Comparison of ENCODE assay signal across 24 cellular contexts in genomic region chr14:89242871-89243270, GRCh38.
DNase-seq lines count a peak whose midpoint lies in the region; ATAC-seq and TF ChIP-seq lines count a peak whose summit lies in the region.
"Had no signal": no experiment of that assay in that cellular context is flagged by ENCODE, and none has a peak within 500 bp of the region (broad histone marks: within the 10 kb centered on the region; RNA-seq: fewer than 3 reads in every experiment).

No MANE protein-coding gene starts in this region.

- ATAC-seq in GM21786 (IDR thresholded peaks at IDR 0.05; ENCODE audit: unreplicated experiment) = no peak
- no peak for ATAC-seq in GM21619 (IDR thresholded peaks at IDR 0.05; ENCODE audit: unreplicated experiment)
- ATAC-seq: gastroesophageal sphincter, K562, left colon had no signal

- H3K9me3 Mint-ChIP-seq in activated T-cell treated with anti-CD3 and anti-CD28 coated beads, Interleukin-2, amount 50 U/mL, for 24 hours = no peaks in the 10 kb centered on the region
- H3K9me3 Mint-ChIP-seq: activated T-helper 2 cell treated with anti-CD3 and anti-CD28 coated beads, Interferon-gamma antibody, Interleukin-2, Interleukin-4, amounts not matched to agents 10 μg/mL and 5 μg/mL and 100 μg/mL, durations not matched to agents 14 hours and 24 hours and 36 hours; mesothelial cell of epicardium; nephron had no signal

- H2AFZ ChIP-seq in parathyroid adenoma = no peak overlapping the region

- POLR2A ChIA-PET in A673 (lab: Charles Lee; ENCODE audit: low non-redundant PET) = interaction anchor here (0.7 kb wide), 1 partner anchor 1058 kb away, joined by 4 read pairs; no protein-coding TSS in a partner anchor

- peaks cover 32% of the 10 kb centered on the region for H3K36me3 Mint-ChIP-seq in activated T-cell treated with anti-CD3 and anti-CD28 coated beads, Interleukin-2, amount 50 U/mL, for 24 hours (ENCODE audit: low read depth)

- TF ChIP-seq CTCF in A673 (conservative IDR thresholded peaks at IDR 0.05; ENCODE audit: low read depth, low read length) = no peak
- peak in 2 of 56 donors; percentile 4 for TF ChIP-seq CTCF in dorsolateral prefrontal cortex (IDR thresholded peaks at IDR 0.05 in 54 of 56, conservative IDR thresholded peaks at IDR 0.05 in 2 of 56; ENCODE audit: low read depth in 1 of 56, partially characterized antibody in 56 of 56)
- no peak for TF ChIP-seq CTCF in parathyroid adenoma (IDR thresholded peaks at IDR 0.05)

- DNase-seq in A673 (ENCODE audit: low spot score) (peak; percentile 88), SK-N-MC (ENCODE audit: low read depth, low spot score) (peak; percentile 52), dorsolateral prefrontal cortex (no peak)
- DNase-seq in activated T-cell treated with anti-CD3 and anti-CD28 coated beads, Interleukin-2, amount 50 U/mL, for 24 hours = no peak
- DNase-seq in activated CD4-positive, CD25-positive, alpha-beta regulatory T cell treated with anti-CD3 and anti-CD28 coated beads, Interleukin-2, amount 50 U/mL, for 72 hours = no peak
- DNase-seq: activated CD4-positive, alpha-beta T cell treated with anti-CD3 and anti-CD28 coated beads for 48 hours; activated naive CD8-positive, alpha-beta T cell treated with anti-CD3 and anti-CD28 coated beads, Interleukin-2, amount 10 ng/mL, durations not matched to agents 7 days and 5 days; CD4-positive, CD25-positive, alpha-beta regulatory T cell; DMS153; left colon; MM.1S; NCI-H1436 treated with DMSO at 0.1 percent for 48 hours; NCI-H526; posterior cingulate gyrus; stimulated activated naive CD4-positive, alpha-beta T cell treated with Interleukin-2 at 50 U/mL for 16 hours; upper lobe of left lung had no signal

- H3K36me3 ChIP-seq in A673 (ENCODE audit: insufficient read depth, low read length, poor library complexity, severe bottlenecking) (no peaks in the 10 kb centered on the region), SK-N-MC (ENCODE audit: insufficient read depth, low read length) (no peaks in the 10 kb centered on the region), parathyroid adenoma (ENCODE audit: control insufficient read depth, insufficient read depth, low read length) (no peaks in the 10 kb centered on the region)
- H3K36me3 ChIP-seq: gastroesophageal sphincter, upper lobe of left lung had no signal

- H3K9me3 ChIP-seq in A673 (ENCODE audit: low read depth, low read length, poor library complexity, severe bottlenecking) (no peaks in the 10 kb centered on the region), SK-N-MC (ENCODE audit: low read depth, low read length) (no peaks in the 10 kb centered on the region), parathyroid adenoma (ENCODE audit: control insufficient read depth, low read length) (no peaks in the 10 kb centered on the region)
- H3K9me3 ChIP-seq: gastroesophageal sphincter, upper lobe of left lung had no signal

- peak overlapping the region; percentile 18 for H3K4me3 ChIP-seq in A673 (ENCODE audit: low read depth, low read length, poor library complexity, severe bottlenecking)
- H3K4me3 ChIP-seq in SK-N-MC = peak overlapping the region; percentile 68
- H3K4me3 ChIP-seq in dorsolateral prefrontal cortex = peak overlapping the region in 39 of 59 donors; percentile 1 to 53 (median 18)
- H3K4me3 ChIP-seq in parathyroid adenoma (ENCODE audit: low read depth, low read length) = no peak overlapping the region
- H3K4me3 ChIP-seq: gastroesophageal sphincter, K562, upper lobe of left lung had no signal

- no TSS peak for BruUV-seq in A673 (replicated peaks; lab: Mats Ljungman, UMichigan)

- no peak overlapping the region for H3K27ac Mint-ChIP-seq in activated T-cell treated with anti-CD3 and anti-CD28 coated beads, Interleukin-2, amount 50 U/mL, for 24 hours
- H3K27ac Mint-ChIP-seq: activated naive CD8-positive, alpha-beta T cell treated with anti-CD3 and anti-CD28 coated beads, Interleukin-2, amount 10 ng/mL, durations not matched to agents 7 days and 5 days; activated T-helper 2 cell treated with anti-CD3 and anti-CD28 coated beads, Interferon-gamma antibody, Interleukin-2, Interleukin-4, amounts not matched to agents 10 μg/mL and 5 μg/mL and 100 μg/mL, durations not matched to agents 14 hours and 24 hours and 36 hours; mesothelial cell of epicardium; nephron had no signal

- no peak overlapping the region for H3K4me3 Mint-ChIP-seq in activated T-cell treated with anti-CD3 and anti-CD28 coated beads, Interleukin-2, amount 50 U/mL, for 24 hours
- H3K4me3 Mint-ChIP-seq: activated naive CD8-positive, alpha-beta T cell treated with anti-CD3 and anti-CD28 coated beads, Interleukin-2, amount 10 ng/mL, durations not matched to agents 7 days and 5 days; CD4-positive, CD25-positive, alpha-beta regulatory T cell; mesothelial cell of epicardium; nephron had no signal

- peaks cover 18% of the 10 kb centered on the region for H3K4me1 ChIP-seq in A673 (ENCODE audit: insufficient read depth, low read length, poor library complexity, severe bottlenecking)
- peaks cover 18% of the 10 kb centered on the region for H3K4me1 ChIP-seq in parathyroid adenoma

- peaks cover 19% of the 10 kb centered on the region for H3K79me2 ChIP-seq in parathyroid adenoma

- H3K4me2 ChIP-seq in parathyroid adenoma (ENCODE audit: low read length) = peak overlapping the region; percentile 50

- H3K27me3 ChIP-seq in A673 (replicated peaks; ENCODE audit: insufficient read depth, low read depth, low read length, poor library complexity) = no peaks in the 10 kb centered on the region
- H3K27me3 ChIP-seq in dorsolateral prefrontal cortex = no peaks in the 10 kb centered on the region
- no peaks in the 10 kb centered on the region for H3K27me3 ChIP-seq in parathyroid adenoma (ENCODE audit: control insufficient read depth, insufficient read depth, low read length)
- H3K27me3 ChIP-seq: gastroesophageal sphincter, upper lobe of left lung had no signal

- intact Hi-C loops in A673 (cut with micrococcal nuclease; ENCODE audit: unreplicated experiment) (loop anchor here (5.0 to 10.0 kb wide), 2 partner anchors 174 to 672 kb away; partner anchors contain the start of gene FOXN3), dorsolateral prefrontal cortex (cut with DNase I) (loop anchor here in 1 of 2 donors (5.0 to 10.0 kb wide), 2 partner anchors 152 to 201 kb away; no protein-coding TSS in a partner anchor)

- H3K9ac ChIP-seq in SK-N-MC (ENCODE audit: insufficient read length) (no peak overlapping the region), parathyroid adenoma (no peak overlapping the region)

- H3K27ac ChIP-seq in A673 (ENCODE audit: low read depth, low read length, poor library complexity, severe bottlenecking) (no peak overlapping the region), SK-N-MC (peak overlapping the region; percentile 75), dorsolateral prefrontal cortex (peak overlapping the region in 46 of 59 donors; percentile 0 to 72 (median 44)), parathyroid adenoma (peak overlapping the region; percentile 61)
- H3K27ac ChIP-seq: upper lobe of left lung had no signal

- H3K4me1 Mint-ChIP-seq in activated T-cell treated with anti-CD3 and anti-CD28 coated beads, Interleukin-2, amount 50 U/mL, for 24 hours (ENCODE audit: low read depth) = peaks cover 67% of the 10 kb centered on the region

- CTCF ChIA-PET in A673 (lab: Charles Lee) = interaction anchor here (0.6 to 0.7 kb wide), 3 partner anchors 63 to 1008 kb away, joined by 3 read pairs; no protein-coding TSS in a partner anchor

- no peaks in the 10 kb centered on the region for H3K27me3 Mint-ChIP-seq in activated T-cell treated with anti-CD3 and anti-CD28 coated beads, Interleukin-2, amount 50 U/mL, for 24 hours
- H3K27me3 Mint-ChIP-seq: activated naive CD8-positive, alpha-beta T cell treated with anti-CD3 and anti-CD28 coated beads, Interleukin-2, amount 10 ng/mL, durations not matched to agents 7 days and 5 days; CD4-positive, CD25-positive, alpha-beta regulatory T cell had no signal

Comparison
In these comparisons a context has a peak if more than half of its experiments do, and no peak if none do; other contexts are left out.
1. DNase-seq: peak in A673 (single experiment) and SK-N-MC (single experiment); none in dorsolateral prefrontal cortex (0 of 10), activated T-cell treated with anti-CD3 and anti-CD28 coated beads, Interleukin-2, amount 50 U/mL, for 24 hours (single experiment) and activated CD4-positive, CD25-positive, alpha-beta regulatory T cell treated with anti-CD3 and anti-CD28 coated beads, Interleukin-2, amount 50 U/mL, for 72 hours (single experiment).